In genomic region chr1:154550070-154550469, GRCh38 we compare ENCODE assay signal across 34 cellular contexts. TPM values are rescaled to one million over a fixed set of nuclear protein-coding genes. Genes with fewer than 3 reads are reported as not detected.
"Had no signal": no experiment of that assay in that cellular context is flagged by ENCODE, and none has a peak within 500 bp of the region (broad histone marks: within the 10 kb centered on the region; RNA-seq: fewer than 3 reads in every experiment).

No MANE protein-coding gene starts in this region.

- ATAC-seq: activated naive CD4-positive, alpha-beta T cell treated with anti-CD3 and anti-CD28 coated beads, Interleukin-2, amount 50 U/mL, for 72 hours; esophagus mucosa; naive thymus-derived CD8-positive, alpha-beta T cell; pancreas; sciatic nerve; upper lobe of right lung had no signal

- DNase-seq: activated CD4-positive, alpha-beta memory T cell treated with anti-CD3 and anti-CD28 coated beads for 36 hours; activated CD4-positive, alpha-beta T cell treated with anti-CD3 and anti-CD28 coated beads, Interleukin-2, amount 10 ng/mL, durations not matched to agents 24 days and 14 days; activated CD4-positive, CD25-positive, alpha-beta regulatory T cell treated with anti-CD3 and anti-CD28 coated beads, Interleukin-2, amount 50 U/mL, for 72 hours; activated CD8-positive, alpha-beta memory T cell treated with anti-CD3 and anti-CD28 coated beads, Interleukin-2, amount 50 U/mL, for 4 hours; activated T-cell treated with anti-CD3 and anti-CD28 coated beads, Interleukin-2, amount 50 U/mL, for 1 hour; adrenal gland; cortex of kidney; foreskin fibroblast; head of caudate nucleus; hippocampal formation; kidney; naive thymus-derived CD8-positive, alpha-beta T cell; nucleus accumbens; pancreas; retina; stimulated activated CD4-positive, alpha-beta T cell treated with anti-CD3 and anti-CD28 coated beads, Interleukin-12 subunit alpha, Interleukin-12 subunit beta, amount 100 ng/mL, for 4 hours; stimulated activated CD4-positive, alpha-beta T cell treated with anti-CD3 and anti-CD28 coated beads, Interleukin-4, amount 100 ng/mL, for 1 hour; T1000; tibial artery; upper lobe of right lung; WERI-Rb-1 had no signal

- H3K4me3 ChIP-seq: adrenal gland, ascending aorta, pancreas, prostate gland, skin epidermis, suprapubic skin, tibial artery, upper lobe of right lung had no signal

- H3K4me3 Mint-ChIP-seq: activated CD4-positive, alpha-beta memory T cell treated with anti-CD3 and anti-CD28 coated beads for 36 hours; activated CD4-positive, alpha-beta T cell treated with anti-CD3 and anti-CD28 coated beads, Interleukin-2, amount 10 ng/mL, durations not matched to agents 24 days and 14 days; memory B cell; naive thymus-derived CD8-positive, alpha-beta T cell; neural crest cell; T-helper 1 cell treated with Interleukin-12 subunit alpha and Interleukin-12 subunit beta and Interleukin-4 antibody, amounts not matched to agents 30 μg/mL and 1 μg/mL, for 36 hours had no signal

- H3K27me3 Mint-ChIP-seq: activated CD4-positive, alpha-beta memory T cell treated with anti-CD3 and anti-CD28 coated beads for 36 hours; activated CD4-positive, alpha-beta T cell treated with anti-CD3 and anti-CD28 coated beads, Interleukin-2, amount 10 ng/mL, durations not matched to agents 24 days and 14 days; brain; naive thymus-derived CD8-positive, alpha-beta T cell had no signal

- H3K4me1 ChIP-seq: ascending aorta, prostate gland, tibial artery had no signal

- H3K27ac ChIP-seq: adrenal gland, ascending aorta, pancreas, prostate gland, skin epidermis, suprapubic skin, tibial artery, upper lobe of right lung, WERI-Rb-1 had no signal

- H3K27ac Mint-ChIP-seq: activated CD4-positive, alpha-beta T cell treated with anti-CD3 and anti-CD28 coated beads, Interleukin-2, amount 10 ng/mL, durations not matched to agents 24 days and 14 days; T-helper 1 cell treated with Interleukin-12 subunit alpha and Interleukin-12 subunit beta and Interleukin-4 antibody, amounts not matched to agents 30 μg/mL and 1 μg/mL, for 36 hours had no signal

- H3K27me3 ChIP-seq: adrenal gland, ascending aorta, pancreas, suprapubic skin, tibial artery, upper lobe of right lung had no signal

- H3K9me3 Mint-ChIP-seq: activated CD4-positive, alpha-beta memory T cell treated with anti-CD3 and anti-CD28 coated beads for 36 hours; activated CD4-positive, alpha-beta T cell treated with anti-CD3 and anti-CD28 coated beads, Interleukin-2, amount 10 ng/mL, durations not matched to agents 24 days and 14 days; activated naive CD4-positive, alpha-beta T cell treated with anti-CD3 and anti-CD28 coated beads, Interleukin-2, amount 50 U/mL, for 72 hours; brain; memory B cell; naive thymus-derived CD8-positive, alpha-beta T cell; neural crest cell; T-helper 1 cell treated with Interleukin-12 subunit alpha and Interleukin-12 subunit beta and Interleukin-4 antibody, amounts not matched to agents 30 μg/mL and 1 μg/mL, for 36 hours had no signal

RNA-seq across cellular contexts. Expression of gene CHRNB2, which starts 17.5 kb away (rescaled TPM):
- total RNA-seq: activated CD4-positive, alpha-beta memory T cell treated with anti-CD3 and anti-CD28 coated beads for 36 hours; ascending aorta; chondrocyte; naive thymus-derived CD8-positive, alpha-beta T cell; upper lobe of right lung had no signal

RNA-seq across cellular contexts. Expression of gene SHE, which starts 47.9 kb away (rescaled TPM):
- total RNA-seq: activated CD4-positive, alpha-beta T cell treated with anti-CD3 and anti-CD28 coated beads, Interleukin-2, amount 10 ng/mL, durations not matched to agents 24 days and 14 days; activated CD8-positive, alpha-beta memory T cell treated with anti-CD3 and anti-CD28 coated beads for 36 hours; activated naive CD4-positive, alpha-beta T cell treated with anti-CD3 and anti-CD28 coated beads, Interleukin-2, amount 50 U/mL, for 72 hours; naive thymus-derived CD8-positive, alpha-beta T cell had no signal

RNA-seq across cellular contexts. Expression of gene TDRD10, which starts 48.1 kb away (rescaled TPM):
- total RNA-seq: activated CD4-positive, alpha-beta memory T cell treated with anti-CD3 and anti-CD28 coated beads for 36 hours; activated CD4-positive, alpha-beta T cell treated with anti-CD3 and anti-CD28 coated beads, Interleukin-2, amount 10 ng/mL, durations not matched to agents 24 days and 14 days; activated CD8-positive, alpha-beta memory T cell treated with anti-CD3 and anti-CD28 coated beads for 36 hours; activated naive CD4-positive, alpha-beta T cell treated with anti-CD3 and anti-CD28 coated beads, Interleukin-2, amount 50 U/mL, for 72 hours; naive thymus-derived CD8-positive, alpha-beta T cell; neural crest cell had no signal
